Comparison of ENCODE assay signal across 17 cellular contexts in genomic region chr3:89113344-89113743, GRCh38. TPM values are rescaled to one million over a fixed set of nuclear protein-coding genes. Genes with fewer than 3 reads are reported as not detected.
"Had no signal": no experiment of that assay in that cellular context is flagged by ENCODE, and none has a peak within 500 bp of the region (broad histone marks: within the 10 kb centered on the region; RNA-seq: fewer than 3 reads in every experiment).

No MANE protein-coding gene starts in this region.

- H3K9me3 ChIP-seq: body of pancreas, esophagus squamous epithelium, lower lobe of right lung, thyroid gland had no signal

- H3K4me3 ChIP-seq: body of pancreas had no signal

- H3K36me3 Mint-ChIP-seq: activated naive CD8-positive, alpha-beta T cell treated with anti-CD3 and anti-CD28 coated beads for 36 hours; stimulated activated memory B cell treated with anti-CD40 and anti-IgM and Interleukin-4, amounts not matched to agents 10 μg/mL and 1 μg/mL and 100 μg/mL, for 72 hours had no signal

- H3K27me3 ChIP-seq: thyroid gland had no signal

- H3K9me3 Mint-ChIP-seq: activated naive CD8-positive, alpha-beta T cell treated with anti-CD3 and anti-CD28 coated beads for 36 hours; central memory CD8-positive, alpha-beta T cell; stimulated activated memory B cell treated with anti-CD40 and anti-IgM and Interleukin-4, amounts not matched to agents 10 μg/mL and 1 μg/mL and 100 μg/mL, for 72 hours had no signal

- H3K27ac Mint-ChIP-seq: activated naive CD8-positive, alpha-beta T cell treated with anti-CD3 and anti-CD28 coated beads for 36 hours; stimulated activated memory B cell treated with anti-CD40 and anti-IgM and Interleukin-4, amounts not matched to agents 10 μg/mL and 1 μg/mL and 100 μg/mL, for 72 hours; T-helper 17 cell had no signal

- H3K27ac ChIP-seq: body of pancreas, lower lobe of right lung had no signal

- H3K4me1 ChIP-seq: thyroid gland had no signal

- H3K4me1 Mint-ChIP-seq: central memory CD8-positive, alpha-beta T cell had no signal

- H3K4me3 Mint-ChIP-seq: activated naive CD8-positive, alpha-beta T cell treated with anti-CD3 and anti-CD28 coated beads for 36 hours; central memory CD8-positive, alpha-beta T cell; stimulated activated memory B cell treated with anti-CD40 and anti-IgM and Interleukin-4, amounts not matched to agents 10 μg/mL and 1 μg/mL and 100 μg/mL, for 72 hours; T-helper 17 cell had no signal

- DNase-seq: activated CD4-positive, alpha-beta T cell treated with anti-CD3 and anti-CD28 coated beads, Interleukin-2, amount 50 U/mL, for 1 hour; activated CD4-positive, CD25-positive, alpha-beta regulatory T cell; activated CD8-positive, alpha-beta memory T cell treated with anti-CD3 and anti-CD28 coated beads for 24 hours; activated gamma-delta T cell treated with Interleukin-2 at 50 U/mL for 16 hours; activated naive CD8-positive, alpha-beta T cell treated with anti-CD3 and anti-CD28 coated beads for 36 hours; body of pancreas; cortex of kidney; effector CD8-positive, alpha-beta T cell; esophagus squamous epithelium; lower lobe of right lung; midbrain; retina; T-helper 17 cell; thyroid gland had no signal

- H3K27me3 Mint-ChIP-seq: central memory CD8-positive, alpha-beta T cell had no signal

- ATAC-seq: body of pancreas had no signal

- H3K36me3 ChIP-seq: esophagus squamous epithelium, lower lobe of right lung, thyroid gland had no signal

RNA-seq across cellular contexts. Expression of gene EPHA3, which starts 5.9 kb away (rescaled TPM):
- total RNA-seq: endothelial cell of umbilical vein, T-helper 17 cell had no signal
- polyA plus RNA-seq: endothelial cell of umbilical vein had no signal
